Comparison of ENCODE assay signal across 21 cellular contexts in the genomic region with DNA sequence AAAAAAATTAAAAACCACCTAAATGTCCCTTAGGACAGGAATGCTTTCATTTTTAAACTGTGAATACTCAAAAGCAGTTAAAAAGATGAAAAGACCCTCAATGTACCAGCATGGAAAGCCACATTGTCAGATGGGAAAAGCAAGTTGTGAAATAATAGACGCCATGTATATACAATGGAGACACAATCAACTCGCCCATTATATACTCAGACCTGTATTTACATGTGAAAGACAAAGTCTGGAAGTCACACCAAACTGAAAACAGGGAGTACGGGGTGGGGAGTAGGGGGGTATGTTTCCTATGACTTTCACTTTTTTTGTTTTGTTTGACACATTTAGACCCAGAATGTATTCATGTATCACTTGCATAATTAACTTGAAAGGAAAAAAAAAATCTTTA.
"Had no signal": no experiment of that assay in that cellular context is flagged by ENCODE, and none has a peak within 500 bp of the region (broad histone marks: within the 10 kb centered on the region; RNA-seq: fewer than 3 reads in every experiment).

No MANE protein-coding gene starts in this region.

- H3K36me3 Mint-ChIP-seq: natural killer cell treated with Interleukin-12 subunit alpha and Interleukin-12 subunit beta and Interleukin-15 and Interleukin-18, amount 100 ng/mL, for 72 hours; neural progenitor cell; type B pancreatic cell had no signal

- H3K4me2 ChIP-seq: neural progenitor cell had no signal

- H3K27ac ChIP-seq: neural progenitor cell, parathyroid adenoma, right lobe of liver, tibial artery had no signal

- H3K79me2 ChIP-seq: parathyroid adenoma had no signal

- H3K4me3 Mint-ChIP-seq: effector memory CD8-positive, alpha-beta T cell; memory B cell; naive B cell; natural killer cell treated with Interleukin-12 subunit alpha and Interleukin-12 subunit beta and Interleukin-15 and Interleukin-18, amount 100 ng/mL, for 72 hours; neural progenitor cell; stimulated activated naive CD8-positive, alpha-beta T cell treated with anti-CD3 and anti-CD28 coated beads, Interleukin-15, amount 100 ng/mL, for 72 hours; type B pancreatic cell had no signal

- H3K27ac Mint-ChIP-seq: effector memory CD8-positive, alpha-beta T cell; memory B cell; naive B cell; natural killer cell treated with Interleukin-12 subunit alpha and Interleukin-12 subunit beta and Interleukin-15 and Interleukin-18, amount 100 ng/mL, for 72 hours; neural progenitor cell; progenitor cell of endocrine pancreas; stimulated activated naive CD8-positive, alpha-beta T cell treated with anti-CD3 and anti-CD28 coated beads, Interleukin-15, amount 100 ng/mL, for 72 hours; type B pancreatic cell had no signal

- H3K4me1 ChIP-seq: parathyroid adenoma, right lobe of liver had no signal

- H3K9me3 ChIP-seq: right lobe of liver, tibial artery had no signal

- DNase-seq: cortex of kidney; effector memory CD8-positive, alpha-beta T cell; hypothalamus; kidney; naive B cell; right lobe of liver; small intestine; stimulated activated CD4-positive, alpha-beta T cell treated with anti-CD3 and anti-CD28 coated beads, Interleukin-1b, Interleukin-23, amount 100 ng/mL, for 48 hours; stimulated activated CD4-positive, alpha-beta T cell treated with anti-CD3 and anti-CD28 coated beads, Interleukin-4, amount 100 ng/mL, for 1 hour; stimulated activated CD8-positive, alpha-beta memory T cell treated with anti-CD3 and anti-CD28 coated beads, Interleukin-4, amount 100 ng/mL, for 48 hours; stimulated activated naive CD4-positive, alpha-beta T cell; stimulated activated naive CD8-positive, alpha-beta T cell treated with anti-CD3 and anti-CD28 coated beads, Interleukin-15, amount 100 ng/mL, for 72 hours; tibial artery had no signal

- H3K27me3 ChIP-seq: right lobe of liver had no signal

- H3K9me3 Mint-ChIP-seq: natural killer cell treated with Interleukin-12 subunit alpha and Interleukin-12 subunit beta and Interleukin-15 and Interleukin-18, amount 100 ng/mL, for 72 hours; stimulated activated naive CD8-positive, alpha-beta T cell treated with anti-CD3 and anti-CD28 coated beads, Interleukin-15, amount 100 ng/mL, for 72 hours; type B pancreatic cell had no signal

- H2AFZ ChIP-seq: neural progenitor cell, parathyroid adenoma had no signal

- FAIRE-seq: frontal cortex, kidney, small intestine had no signal

- H3K36me3 ChIP-seq: neural progenitor cell, right lobe of liver, tibial artery had no signal

- H3K9ac ChIP-seq: neural progenitor cell, parathyroid adenoma had no signal

- H3K4me3 ChIP-seq: lung, neural progenitor cell, right lobe of liver, tibial artery had no signal
